1 cellular context compared by ENCODE assay signal in genomic region chr6:17493286-17493685, GRCh38.
TF ChIP-seq lines count a peak whose summit lies in the region.

No MANE protein-coding gene starts in this region.

TF ChIP-seq in GM23338, 12 proteins besides CTCF, POLR2A, EP300 and RAD21 (continued from another document):
- no peak for TF ChIP-seq ZNF462 (CRISPR knock-in tag; IDR thresholded peaks at IDR 0.05)
- TF ChIP-seq POLR2AphosphoS5 (IDR thresholded peaks at IDR 0.05; ENCODE audit: low read depth), result no peak
- no peak for TF ChIP-seq ZNF331 (CRISPR knock-in tag; IDR thresholded peaks at IDR 0.05; ENCODE audit: low read depth)
- TF ChIP-seq ETS1 (IDR thresholded peaks at IDR 0.05), result no peak
- no peak for TF ChIP-seq ZNF114 (CRISPR knock-in tag; IDR thresholded peaks at IDR 0.05)
